ENCODE assay signal across 14 cellular contexts in the genomic region with DNA sequence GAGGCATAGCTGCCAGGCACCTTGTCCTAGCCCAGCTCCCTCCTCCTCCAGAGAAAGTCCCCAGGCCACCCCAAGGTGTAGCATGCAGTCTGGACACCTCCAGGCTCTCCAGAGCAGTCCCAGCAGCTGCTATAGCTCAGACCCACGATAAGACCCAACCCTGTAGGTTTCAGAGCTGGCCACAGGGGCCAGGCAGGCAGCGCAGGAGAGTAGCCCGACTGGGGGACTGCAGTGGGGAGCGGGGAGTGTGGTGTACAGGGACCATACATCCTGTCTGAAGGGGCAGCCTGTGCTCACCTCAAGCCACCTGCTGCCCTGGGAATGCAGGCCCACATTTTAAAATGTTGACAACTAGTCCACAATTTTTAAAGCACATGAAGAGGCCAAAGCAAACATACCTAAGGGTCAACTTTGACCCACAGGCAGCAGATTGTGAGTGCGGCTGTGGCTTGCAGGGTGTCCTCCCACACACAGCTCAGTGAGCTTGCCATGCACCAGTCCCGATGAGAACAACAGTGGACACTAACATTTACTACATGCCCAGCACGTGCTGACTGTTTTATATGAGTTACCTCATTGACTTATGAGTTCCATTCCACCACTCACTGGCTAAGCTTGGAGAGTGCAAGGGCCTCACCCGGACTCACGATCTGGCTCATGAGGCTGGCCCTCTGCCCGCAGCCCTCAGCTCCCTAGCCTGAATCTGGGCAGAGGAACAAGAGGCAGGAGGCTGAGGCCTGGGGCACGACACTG.
DNase-seq lines count a peak whose midpoint lies in the region; ATAC-seq, FAIRE-seq and TF ChIP-seq lines count a peak whose summit lies in the region.
"Had no signal": no experiment of that assay in that cellular context is flagged by ENCODE, and none has a peak within 500 bp of the region (broad histone marks: within the 10 kb centered on the region; RNA-seq: fewer than 3 reads in every experiment).

No MANE protein-coding gene starts in this region.

- peak overlapping the region; percentile 14 for H3K27ac Mint-ChIP-seq in astrocyte (ENCODE audit: unreplicated experiment)
- H3K27ac Mint-ChIP-seq: activated B cell treated with CpG ODN at 0.5 μM for 24 hours had no signal

- TF ChIP-seq CTCF in astrocyte (IDR thresholded peaks at IDR 0.05; ENCODE audit: insufficient read depth, low read depth, low read length) (no peak), right atrium auricular region (IDR thresholded peaks at IDR 0.05) (no peak), sigmoid colon (IDR thresholded peaks at IDR 0.05) (no peak)

- no peak overlapping the region for H3K9ac ChIP-seq in astrocyte (ENCODE audit: low read length)

- H2AFZ ChIP-seq in astrocyte (ENCODE audit: low read depth, low read length), result no peak overlapping the region

- H3K27ac ChIP-seq in astrocyte (ENCODE audit: low read depth, low read length), result no peak overlapping the region
- peak overlapping the region; percentile 61 to 64 for H3K27ac ChIP-seq in right atrium auricular region
- H3K27ac ChIP-seq in sigmoid colon, result peak overlapping the region in 2 of 4 donors; percentile 24 to 53

- H3K4me3 Mint-ChIP-seq in astrocyte (ENCODE audit: unreplicated experiment), result no peak overlapping the region
- H3K4me3 Mint-ChIP-seq: activated B cell treated with CpG ODN at 0.5 μM for 24 hours had no signal

- H3K4me1 ChIP-seq in astrocyte (ENCODE audit: insufficient read depth, low read length) (peaks cover 12% of the 10 kb centered on the region), right atrium auricular region (peaks cover 0 to 48% of the 10 kb centered on the region in 2 donors), sigmoid colon (peaks cover 0 to 46% (median 42%) of the 10 kb centered on the region in 4 donors)

- H3K4me3 ChIP-seq in astrocyte (ENCODE audit: insufficient read depth, low read depth, low read length) (no peak overlapping the region), right atrium auricular region (no peak overlapping the region), sigmoid colon (no peak overlapping the region)

- H3K36me3 Mint-ChIP-seq in astrocyte (ENCODE audit: low read depth, unreplicated experiment), result peaks cover 2% of the 10 kb centered on the region

- H3K4me2 ChIP-seq in astrocyte (ENCODE audit: low read length), result no peak overlapping the region

- no peak for TF ChIP-seq EP300 in sigmoid colon (IDR thresholded peaks at IDR 0.05)

- intact Hi-C loops in sigmoid colon (cut with DNase I), result no loop called here

- peaks cover 19% of the 10 kb centered on the region for H3K27me3 Mint-ChIP-seq in astrocyte (ENCODE audit: low read depth, unreplicated experiment)
- H3K27me3 Mint-ChIP-seq: activated B cell treated with CpG ODN at 0.5 μM for 24 hours had no signal

- FAIRE-seq in astrocyte (lab: Jason Lieb, UNC), result no peak
- FAIRE-seq: endothelial cell of umbilical vein had no signal

- DNase-seq in EL (peak; percentile 51), astrocyte (ENCODE audit: low read depth) (peak; percentile 49), right atrium auricular region (ENCODE audit: low spot score) (peak; percentile 75), sigmoid colon (peak; percentile 85), DMS53 (lab: John Stamatoyannopoulos, UW) (no peak)
- no peak for DNase-seq in stimulated activated CD4-positive, alpha-beta T cell treated with anti-CD3 and anti-CD28 coated beads, Interleukin-2, amount 100 ng/mL, for 48 hours
- no peak for DNase-seq in stimulated activated CD4-positive, alpha-beta T cell treated with anti-CD3 and anti-CD28 coated beads, Interleukin-2, amount 100 ng/mL, for 24 hours
- DNase-seq: activated B cell treated with CpG ODN at 0.5 μM for 24 hours, activated gamma-delta T cell treated with Interleukin-2 at 50 U/mL for 16 hours, DMS153, H7, NCI-H1436 treated with DMSO at 0.1 percent for 48 hours had no signal

- H3K9me3 Mint-ChIP-seq in astrocyte (ENCODE audit: unreplicated experiment), result peaks cover 3% of the 10 kb centered on the region
- H3K9me3 Mint-ChIP-seq: activated B cell treated with CpG ODN at 0.5 μM for 24 hours had no signal

- H3K9me3 ChIP-seq in astrocyte (ENCODE audit: insufficient read depth, low read depth, low read length), result no peaks in the 10 kb centered on the region
- no peaks in the 10 kb centered on the region for H3K9me3 ChIP-seq in right atrium auricular region
- no peaks in the 10 kb centered on the region for H3K9me3 ChIP-seq in sigmoid colon

- no peak for ATAC-seq in GM21360 (IDR thresholded peaks at IDR 0.05; ENCODE audit: unreplicated experiment)

- 52 to 73% methylated on average over 11 of the region's 11 CpGs for WGBS in sigmoid colon, 2 donors

- no peaks in the 10 kb centered on the region for H3K36me3 ChIP-seq in astrocyte (ENCODE audit: insufficient read depth, low read length)
- no peaks in the 10 kb centered on the region for H3K36me3 ChIP-seq in right atrium auricular region
- H3K36me3 ChIP-seq in sigmoid colon, result no peaks in the 10 kb centered on the region

- H3K27me3 ChIP-seq in astrocyte (ENCODE audit: insufficient read depth, low read length), result no peaks in the 10 kb centered on the region
- H3K27me3 ChIP-seq in right atrium auricular region, result no peaks in the 10 kb centered on the region
- no peaks in the 10 kb centered on the region for H3K27me3 ChIP-seq in sigmoid colon

- peaks cover 18% of the 10 kb centered on the region for H3K4me1 Mint-ChIP-seq in astrocyte (ENCODE audit: low read depth, unreplicated experiment)
- H3K4me1 Mint-ChIP-seq: activated B cell treated with CpG ODN at 0.5 μM for 24 hours had no signal

- H3K79me2 ChIP-seq in astrocyte (ENCODE audit: insufficient read depth, low read length), result no peaks in the 10 kb centered on the region

- no peak for TF ChIP-seq POLR2A in sigmoid colon (IDR thresholded peaks at IDR 0.05)

- peaks cover 4% of the 10 kb centered on the region for H4K20me1 ChIP-seq in astrocyte (ENCODE audit: insufficient read depth, low read length)

Comparison
In these comparisons a context has a peak if more than half of its experiments do, and no peak if none do; other contexts are left out.
1. DNase-seq: peak in EL (single experiment), astrocyte (single experiment), right atrium auricular region (single experiment) and sigmoid colon (single experiment); none in DMS53 (single experiment), stimulated activated CD4-positive, alpha-beta T cell treated with anti-CD3 and anti-CD28 coated beads, Interleukin-2, amount 100 ng/mL, for 48 hours (0 of 2) and stimulated activated CD4-positive, alpha-beta T cell treated with anti-CD3 and anti-CD28 coated beads, Interleukin-2, amount 100 ng/mL, for 24 hours (0 of 2).